Comparison of ENCODE assay signal across 8 cellular contexts in the genomic region with DNA sequence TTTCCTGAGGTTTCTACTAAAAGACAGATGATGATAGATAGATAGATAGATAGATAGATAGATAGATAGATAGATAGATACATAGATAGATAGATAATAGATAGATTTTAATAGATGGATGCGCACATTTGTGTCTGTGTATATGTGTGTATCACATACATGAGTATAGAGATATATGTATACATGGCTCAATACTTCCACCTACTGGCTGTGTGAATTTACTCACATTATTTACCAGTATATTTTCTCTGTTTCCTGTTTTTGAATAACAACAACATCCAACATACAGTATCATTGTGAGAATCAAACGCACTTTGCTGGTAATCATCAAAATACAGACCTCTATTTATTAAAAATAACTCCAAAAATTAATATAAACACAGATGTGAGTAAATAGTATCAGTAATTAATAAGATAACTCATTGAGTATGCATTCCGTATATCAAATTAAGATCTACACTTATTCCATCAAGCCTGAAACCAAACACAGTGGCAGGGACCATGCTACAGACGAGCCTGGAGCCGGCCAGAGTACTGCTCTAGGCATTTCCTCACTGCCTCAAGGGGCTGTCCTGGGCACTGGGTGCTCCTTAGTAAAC.
DNase-seq lines count a peak whose midpoint lies in the region; ATAC-seq and TF ChIP-seq lines count a peak whose summit lies in the region.

No MANE protein-coding gene starts in this region.

- no peak overlapping the region for H4K8ac ChIP-seq in IMR-90 (ENCODE audit: low read depth in 2 of 2, low read length in 2 of 2)

- H2AFZ ChIP-seq in IMR-90 (replicated peaks; ENCODE audit: low read length, poor library complexity) (no peak overlapping the region), osteoblast (ENCODE audit: low read length) (no peak overlapping the region)

- peak overlapping the region; percentile 71 for H2BK120ac ChIP-seq in IMR-90 (ENCODE audit: low read depth, low read length)

- H3K56ac ChIP-seq in IMR-90 (ENCODE audit: extremely low read depth, insufficient read depth, low read length), result no peak overlapping the region

- H3K9me3 ChIP-seq in IMR-90 (ENCODE audit: control insufficient read depth, insufficient read depth, low read length) (no peaks in the 10 kb centered on the region; the same call in 1 of the 2 replicates), osteoblast (ENCODE audit: low read depth, low read length) (no peaks in the 10 kb centered on the region)

- H3K4me3 Mint-ChIP-seq in activated T-cell treated with anti-CD3 and anti-CD28 coated beads, Interleukin-2, amount 50 U/mL, for 24 hours, result no peak overlapping the region
- no peak overlapping the region for H3K4me3 Mint-ChIP-seq in activated T-helper 17 cell treated with anti-CD3 and anti-CD28 coated beads, Interleukin-2, amount 50 U/mL, for 72 hours

- no peaks in the 10 kb centered on the region for H3K27me3 ChIP-seq in IMR-90 (ENCODE audit: control insufficient read depth, insufficient read depth, low read length)
- H3K27me3 ChIP-seq in osteoblast (ENCODE audit: insufficient read depth, low read length), result no peaks in the 10 kb centered on the region

- peak overlapping the region; percentile 48; the same call in 1 of the 2 replicates for H4K91ac ChIP-seq in IMR-90 (ENCODE audit: insufficient read depth, low read depth, low read length)

- H3K36me3 Mint-ChIP-seq in activated T-cell treated with anti-CD3 and anti-CD28 coated beads, Interleukin-2, amount 50 U/mL, for 24 hours (ENCODE audit: low read depth), result no peaks in the 10 kb centered on the region
- H3K36me3 Mint-ChIP-seq in activated T-helper 17 cell treated with anti-CD3 and anti-CD28 coated beads, Interleukin-2, amount 50 U/mL, for 72 hours (ENCODE audit: low read depth), result no peaks in the 10 kb centered on the region

- peak; percentile 73 for ATAC-seq in GM19452 (IDR thresholded peaks at IDR 0.05; ENCODE audit: unreplicated experiment)
- ATAC-seq in IMR-90 (ENCODE audit: low read depth), result peak; percentile 86
- no peak for ATAC-seq in activated T-helper 17 cell treated with anti-CD3 and anti-CD28 coated beads, Interleukin-2, amount 50 U/mL, for 72 hours (replicated peaks)

- H2AK5ac ChIP-seq in IMR-90 (ENCODE audit: low read depth, low read length), result peak overlapping the region; percentile 82; the same call in 1 of the 2 replicates

- H3K23ac ChIP-seq in IMR-90 (ENCODE audit: low read depth, low read length), result no peak overlapping the region

- H4K5ac ChIP-seq in IMR-90 (ENCODE audit: low read depth, low read length), result no peak overlapping the region

- no peaks in the 10 kb centered on the region for H3K4me1 Mint-ChIP-seq in activated T-cell treated with anti-CD3 and anti-CD28 coated beads, Interleukin-2, amount 50 U/mL, for 24 hours (ENCODE audit: low read depth)
- H3K4me1 Mint-ChIP-seq in activated T-helper 17 cell treated with anti-CD3 and anti-CD28 coated beads, Interleukin-2, amount 50 U/mL, for 72 hours, result no peaks in the 10 kb centered on the region

- DNase-seq in IMR-90 (peak; percentile 69), OCI-M1 (lab: John Stamatoyannopoulos, UW) (peak; percentile 74), epidermal melanocyte (ENCODE audit: insufficient read length, low spot score) (peak; percentile 49), osteoblast (ENCODE audit: insufficient read length, low spot score, missing footprints) (peak; percentile 43)
- DNase-seq in activated T-cell treated with anti-CD3 and anti-CD28 coated beads, Interleukin-2, amount 50 U/mL, for 24 hours, result no peak

- H3K27me3 Mint-ChIP-seq in activated T-cell treated with anti-CD3 and anti-CD28 coated beads, Interleukin-2, amount 50 U/mL, for 24 hours, result no peaks in the 10 kb centered on the region
- H3K27me3 Mint-ChIP-seq in activated T-helper 17 cell treated with anti-CD3 and anti-CD28 coated beads, Interleukin-2, amount 50 U/mL, for 72 hours, result no peaks in the 10 kb centered on the region

- H3K27ac Mint-ChIP-seq in activated T-cell treated with anti-CD3 and anti-CD28 coated beads, Interleukin-2, amount 50 U/mL, for 24 hours, result no peak overlapping the region
- H3K27ac Mint-ChIP-seq in activated T-helper 17 cell treated with anti-CD3 and anti-CD28 coated beads, Interleukin-2, amount 50 U/mL, for 72 hours, result no peak overlapping the region

- no TSS peak for BruUV-seq in IMR-90 (replicated peaks; lab: Mats Ljungman, UMichigan)

- H3K79me1 ChIP-seq in IMR-90 (ENCODE audit: low read depth in 1 of 2, low read length in 2 of 2), result peaks cover 3 to 18% of the 10 kb centered on the region in 2 experiments; a peak in 2 of 4 replicates

- H4K20me1 ChIP-seq in IMR-90 (ENCODE audit: insufficient read depth, low read length) (no peaks in the 10 kb centered on the region; the same call in 1 of the 2 replicates), osteoblast (ENCODE audit: insufficient read depth, low read length) (no peaks in the 10 kb centered on the region)

- no peak overlapping the region for H3K27ac ChIP-seq in C4-2B
- no peak overlapping the region for H3K27ac ChIP-seq in IMR-90 (ENCODE audit: insufficient read depth, low read length)
- no peak overlapping the region for H3K27ac ChIP-seq in osteoblast (ENCODE audit: low read depth, low read length)

- intact Hi-C loops in IMR-90 (cut with micrococcal nuclease), result loop anchor here (1.0 to 10.0 kb wide), 5 partner anchors 51 to 1279 kb away; no protein-coding TSS in a partner anchor

- H3K4me2 ChIP-seq in IMR-90 (ENCODE audit: low read depth, low read length) (no peak overlapping the region), osteoblast (ENCODE audit: insufficient read depth, low read length) (no peak overlapping the region)

- H3K18ac ChIP-seq in IMR-90 (ENCODE audit: low read depth, low read length), result no peak overlapping the region

- peaks cover 6% of the 10 kb centered on the region for H3K9me1 ChIP-seq in IMR-90 (ENCODE audit: insufficient read depth, low read length)

- POLR2A ChIA-PET in IMR-90 (lab: Charles Lee; ENCODE audit: unreplicated experiment), result no interaction called here

- no peak; the same call in 1 of the 2 replicates for TF ChIP-seq POLR2A in IMR-90 (IDR thresholded peaks at IDR 0.05; ENCODE audit: low read depth, low read length)

- TF ChIP-seq CTCF in C4-2B (conservative IDR thresholded peaks at IDR 0.05) (peak; percentile 75), IMR-90 (conservative IDR thresholded peaks at IDR 0.05; ENCODE audit: low read depth, low read length) (peak; percentile 69), osteoblast (IDR thresholded peaks at IDR 0.05; ENCODE audit: extremely low read depth, low read depth, low read length) (peak; percentile 52)

- peak overlapping the region; percentile 46 for H3K4ac ChIP-seq in IMR-90 (ENCODE audit: low read depth, low read length)

- no peak overlapping the region for H3K4me3 ChIP-seq in IMR-90 (ENCODE audit: insufficient read depth, low read depth, low read length)
- no peak overlapping the region for H3K4me3 ChIP-seq in osteoblast (ENCODE audit: insufficient read depth, low read length)

- CTCF ChIA-PET in IMR-90 (lab: Yijun Ruan, JAX), result interaction anchor here (0.7 kb wide), 1 partner anchor 9 kb away, joined by 5 read pairs; no protein-coding TSS in a partner anchor

- H2BK15ac ChIP-seq in IMR-90 (ENCODE audit: low read depth, low read length), result peak overlapping the region; percentile 41; the same call in 1 of the 3 replicates

- H3K36me3 ChIP-seq in IMR-90 (ENCODE audit: control insufficient read depth, insufficient read depth, low read length), result 0 out of 2 replicates have a peak, but pooled peaks cover 2% of the 10 kb centered on the region
- H3K36me3 ChIP-seq in osteoblast (ENCODE audit: insufficient read depth, low read length), result no peaks in the 10 kb centered on the region

- H3K9ac ChIP-seq in IMR-90 (ENCODE audit: low read depth, low read length), result no peak overlapping the region

- no peaks in the 10 kb centered on the region for H3K9me3 Mint-ChIP-seq in activated T-cell treated with anti-CD3 and anti-CD28 coated beads, Interleukin-2, amount 50 U/mL, for 24 hours
- H3K9me3 Mint-ChIP-seq in activated T-helper 17 cell treated with anti-CD3 and anti-CD28 coated beads, Interleukin-2, amount 50 U/mL, for 72 hours, result no peaks in the 10 kb centered on the region

- H3K79me2 ChIP-seq in osteoblast (ENCODE audit: insufficient read depth, low read length), result no peaks in the 10 kb centered on the region

- H2BK20ac ChIP-seq in IMR-90 (ENCODE audit: low read depth, low read length), result peak overlapping the region; percentile 65; the same call in 1 of the 2 replicates

- no peak overlapping the region for H2BK5ac ChIP-seq in IMR-90 (ENCODE audit: low read depth, low read length, poor library complexity, severe bottlenecking)

- peaks cover 4% of the 10 kb centered on the region; the same call in 1 of the 2 replicates for H3K4me1 ChIP-seq in IMR-90 (ENCODE audit: control insufficient read depth, insufficient read depth, low read length)
- peaks cover 3% of the 10 kb centered on the region for H3K4me1 ChIP-seq in osteoblast (ENCODE audit: insufficient read depth, low read length)

- in situ Hi-C loops in IMR-90 (cut with MboI; ENCODE audit: low sequenced_read_pairs), result loop anchor here (5.0 to 10.0 kb wide), 3 partner anchors 451 to 1283 kb away; no protein-coding TSS in a partner anchor

- 17% methylated on average over 1 of the region's 5 CpGs; no CpG with 5 or more reads in 1 of the 2 experiments for WGBS in IMR-90 (ENCODE audit: extremely low coverage in 2 of 2, insufficient read length in 1 of 2), 2 experiments

- H2AK9ac ChIP-seq in IMR-90 (replicated peaks; ENCODE audit: low read depth, low read length, poor library complexity), result no peak overlapping the region

- dilution Hi-C loops in IMR-90 (cut with HindIII; ENCODE audit: low sequenced_read_pairs, unreplicated experiment), result no loop called here

- peak; percentile 87 for TF ChIP-seq RAD21 in IMR-90 (IDR thresholded peaks at IDR 0.05; ENCODE audit: low read length)

- no peak overlapping the region for H3K14ac ChIP-seq in IMR-90 (replicated peaks; ENCODE audit: low read depth, low read length)

TF ChIP-seq in IMR-90, 13 proteins besides CTCF, POLR2A, EP300 and RAD21:
- TF ChIP-seq FOS (IDR thresholded peaks at IDR 0.05; ENCODE audit: low read depth, low read length), result no peak
- peak; percentile 85 for TF ChIP-seq SMC3 (IDR thresholded peaks at IDR 0.05; ENCODE audit: low read depth, low read length)
